ENCODE assay signal across 17 cellular contexts in genomic region chr1:51044199-51044598, GRCh38. TPM values are rescaled to one million over a fixed set of nuclear protein-coding genes. Genes with fewer than 3 reads are reported as not detected.
"Had no signal": no experiment of that assay in that cellular context is flagged by ENCODE, and none has a peak within 500 bp of the region (broad histone marks: within the 10 kb centered on the region; RNA-seq: fewer than 3 reads in every experiment).

No MANE protein-coding gene starts in this region.

- H3K4me1 ChIP-seq: esophagus muscularis mucosa, foreskin keratinocyte, right atrium auricular region, stomach had no signal

- ATAC-seq: foreskin keratinocyte, natural killer cell had no signal

- H3K27me3 ChIP-seq: esophagus muscularis mucosa, right atrium auricular region, stomach had no signal

- H3K4me3 ChIP-seq: cardiac muscle cell, esophagus muscularis mucosa, right atrium auricular region, stomach, thoracic aorta had no signal

- H3K27ac ChIP-seq: cardiac muscle cell, esophagus muscularis mucosa, foreskin keratinocyte, right atrium auricular region, stomach, thoracic aorta had no signal

- H3K36me3 ChIP-seq: cardiac muscle cell, esophagus muscularis mucosa, right atrium auricular region, stomach, thoracic aorta had no signal

- DNase-seq: activated B cell treated with CpG ODN at 0.5 μM for 24 hours; activated CD4-positive, alpha-beta T cell treated with anti-CD3 and anti-CD28 coated beads, Interleukin-2, amount 50 U/mL, for 1 hour; activated naive CD4-positive, alpha-beta T cell treated with anti-CD3 and anti-CD28 coated beads, Interleukin-2, amount 10 ng/mL, durations not matched to agents 7 days and 5 days; foreskin keratinocyte; mammary epithelial cell; natural killer cell; stomach had no signal

RNA-seq across cellular contexts. Expression of gene C1orf185, which starts 57.8 kb away (rescaled TPM):
- total RNA-seq: activated B cell treated with CpG ODN at 0.5 μM for 24 hours; activated T-helper 2 cell treated with anti-CD3 and anti-CD28 coated beads, Interferon-gamma antibody, Interleukin-2, Interleukin-4, amounts not matched to agents 10 μg/mL and 5 μg/mL and 100 μg/mL, durations not matched to agents 14 hours and 24 hours and 36 hours; cardiac muscle cell; esophagus muscularis mucosa; foreskin keratinocyte; mammary epithelial cell; mononuclear cell; natural killer cell; posterior vena cava; right atrium auricular region; stomach; thoracic aorta; ureter had no signal
- polyA plus RNA-seq: adipose tissue, cardiac muscle cell, foreskin keratinocyte, mammary epithelial cell, small intestine, stomach had no signal
